Comparison of ENCODE assay signal across 2 cellular contexts in genomic region chr1:85501355-85501898, GRCh38.
TF ChIP-seq lines count a peak whose summit lies in the region.

No MANE protein-coding gene starts in this region.

TF ChIP-seq in IMR-90, 13 proteins besides CTCF, POLR2A, EP300 and RAD21:
- TF ChIP-seq RFX5 (IDR thresholded peaks at IDR 0.05; ENCODE audit: low read depth, low read length) (no peak), MXI1 (IDR thresholded peaks at IDR 0.05; ENCODE audit: borderline replicate concordance, low read depth, low read length) (no peak), SMC3 (IDR thresholded peaks at IDR 0.05; ENCODE audit: low read depth, low read length) (no peak), CHD1 (IDR thresholded peaks at IDR 0.05; ENCODE audit: low read depth, low read length) (no peak)

TF ChIP-seq in GM12878, 131 proteins besides CTCF, POLR2A, EP300 and RAD21:
- TF ChIP-seq PML (IDR thresholded peaks at IDR 0.05; ENCODE audit: low read length) = no peak
- no peak for TF ChIP-seq CHD2 (IDR thresholded peaks at IDR 0.05; ENCODE audit: borderline replicate concordance, low read depth, low read length)
- no peak for TF ChIP-seq ZSCAN29 (IDR thresholded peaks at IDR 0.05)
- no peak for TF ChIP-seq JUNB (IDR thresholded peaks at IDR 0.05)
- no peak for TF ChIP-seq MYC (IDR thresholded peaks at IDR 0.05; ENCODE audit: insufficient read depth, insufficient read length, insufficient replicate concordance, low read length, severe bottlenecking)
- no peak for TF ChIP-seq BCL11A (IDR thresholded peaks at IDR 0.05; ENCODE audit: low read depth, low read length)
- TF ChIP-seq CBX5 (IDR thresholded peaks at IDR 0.05; ENCODE audit: low read depth) = no peak
- no peak for TF ChIP-seq E2F8 (IDR thresholded peaks at IDR 0.05; ENCODE audit: low read depth, partially characterized antibody)
- no peak for TF ChIP-seq BRCA1 (IDR thresholded peaks at IDR 0.05; ENCODE audit: low read depth, low read length)
